Comparison of ENCODE assay signal across 8 cellular contexts in genomic region chr2:145744541-145745386, GRCh38.
A peak's percentile ranks its signal among the peaks of the same experiment; 100 is the strongest.
DNase-seq lines count a peak whose midpoint lies in the region; ATAC-seq, FAIRE-seq and TF ChIP-seq lines count a peak whose summit lies in the region.

No MANE protein-coding gene starts in this region.

- no peak for DNase-seq in GM12892 (ENCODE audit: insufficient read length)
- peak; percentile 94 for DNase-seq in LHCN-M2 (ENCODE audit: low read depth)
- DNase-seq in fibroblast of villous mesenchyme (ENCODE audit: low read depth): peak; percentile 78
- DNase-seq in epidermal melanocyte (ENCODE audit: insufficient read length, low spot score): no peak
- DNase-seq in HK-2 (ENCODE audit: unreplicated experiment): no peak
- DNase-seq in NCI-H2029 treated with DMSO at 0.1 percent for 48 hours (lab: John Stamatoyannopoulos, UW): no peak
- no peak for DNase-seq in NCI-H82 treated with DMSO at 0.1 percent for 48 hours (lab: John Stamatoyannopoulos, UW; ENCODE audit: unreplicated experiment)

- no peak overlapping the region for H3K4me3 ChIP-seq in fibroblast of villous mesenchyme (ENCODE audit: low read depth, low read length)

- TF ChIP-seq CTCF in fibroblast of villous mesenchyme (IDR thresholded peaks at IDR 0.05; ENCODE audit: insufficient read depth, low read depth, low read length): no peak

- peak; percentile 17 for FAIRE-seq in GM12892 (lab: Jason Lieb, UNC)

- TF ChIP-seq POLR2A in GM12892 (IDR thresholded peaks at IDR 0.05; ENCODE audit: low read depth, low read length): no peak

- ATAC-seq in GM21786 (IDR thresholded peaks at IDR 0.05; ENCODE audit: unreplicated experiment): peak; percentile 59

Comparison
In these comparisons a context has a peak if more than half of its experiments do, and no peak if none do; other contexts are left out.
1. DNase-seq: peak in LHCN-M2 (single experiment) and fibroblast of villous mesenchyme (single experiment); none in GM12892 (single experiment), epidermal melanocyte (single experiment), HK-2 (single experiment), NCI-H2029 treated with DMSO at 0.1 percent for 48 hours (single experiment) and NCI-H82 treated with DMSO at 0.1 percent for 48 hours (single experiment).